12 cellular contexts compared by ENCODE assay signal in genomic region chr6:56649053-56649769, GRCh38. TPM values are rescaled to one million over a fixed set of nuclear protein-coding genes. Genes with fewer than 3 reads are reported as not detected.
A peak's percentile ranks its signal among the peaks of the same experiment; 100 is the strongest.
DNase-seq lines count a peak whose midpoint lies in the region; ATAC-seq and TF ChIP-seq lines count a peak whose summit lies in the region.
"Had no signal": no experiment of that assay in that cellular context is flagged by ENCODE, and none has a peak within 500 bp of the region (broad histone marks: within the 10 kb centered on the region; RNA-seq: fewer than 3 reads in every experiment).

No MANE protein-coding gene starts in this region.

- no peak overlapping the region for H3K4me3 ChIP-seq in ascending aorta
- H3K4me3 ChIP-seq: lower lobe of right lung had no signal

- no peak overlapping the region for H3K27ac ChIP-seq in ascending aorta
- H3K27ac ChIP-seq: lower lobe of right lung had no signal

- H3K9me3 ChIP-seq in ascending aorta, result no peaks in the 10 kb centered on the region
- H3K9me3 ChIP-seq: lower lobe of right lung had no signal

- H3K9me3 Mint-ChIP-seq in glutamatergic neuron (ENCODE audit: unreplicated experiment), result peaks cover 5% of the 10 kb centered on the region

- H3K4me1 ChIP-seq in ascending aorta, result peaks cover 4 to 21% of the 10 kb centered on the region in 2 donors

- H3K4me1 Mint-ChIP-seq in glutamatergic neuron (ENCODE audit: low read depth, unreplicated experiment), result peaks cover 15% of the 10 kb centered on the region

- TF ChIP-seq CTCF in glutamatergic neuron (IDR thresholded peaks at IDR 0.05; ENCODE audit: partially characterized antibody, unreplicated experiment), result no peak
- TF ChIP-seq CTCF in ascending aorta (IDR thresholded peaks at IDR 0.05), result no peak

- DNase-seq in DMS53 (lab: John Stamatoyannopoulos, UW) (peak; percentile 79), NCI-H1105 (lab: John Stamatoyannopoulos, UW) (peak; percentile 78), SHP77 treated with DMSO at 0.1 percent for 48 hours (lab: John Stamatoyannopoulos, UW) (peak; percentile 43), glutamatergic neuron (no peak), GM19238 (ENCODE audit: insufficient read length, low spot score) (no peak), ascending aorta (ENCODE audit: low spot score in 2 of 2) (no peak)
- no peak for DNase-seq in stimulated activated CD4-positive, alpha-beta T cell treated with anti-CD3 and anti-CD28 coated beads, Interleukin-2, amount 100 ng/mL, for 24 hours
- DNase-seq: aorta, foreskin melanocyte, lower lobe of right lung, NCI-H1436 had no signal

- no peak for ATAC-seq in GM18868 (IDR thresholded peaks at IDR 0.05; ENCODE audit: unreplicated experiment)

- peak overlapping the region; percentile 58 for H3K4me3 Mint-ChIP-seq in glutamatergic neuron (ENCODE audit: unreplicated experiment)

- H3K27me3 ChIP-seq in ascending aorta, result no peaks in the 10 kb centered on the region

- peaks cover 6% of the 10 kb centered on the region for H3K27me3 Mint-ChIP-seq in glutamatergic neuron (ENCODE audit: unreplicated experiment)

- H3K36me3 Mint-ChIP-seq in glutamatergic neuron (ENCODE audit: unreplicated experiment), result peaks cover 7% of the 10 kb centered on the region

- intact Hi-C loops in ascending aorta (cut with DNase I), result no loop called here

- H3K36me3 ChIP-seq in ascending aorta, result peaks cover 5 to 27% of the 10 kb centered on the region in 2 donors

- no peak overlapping the region for H3K27ac Mint-ChIP-seq in glutamatergic neuron (ENCODE audit: unreplicated experiment)

RNA-seq across cellular contexts. Expression of gene DST, which starts 6.5 kb away (rescaled TPM):
- total RNA-seq in glutamatergic neuron (ENCODE audit: unreplicated experiment) (981 TPM), ascending aorta (223 TPM)

Comparison
In these comparisons a context has a peak if more than half of its experiments do, and no peak if none do; other contexts are left out.
1. DNase-seq: peak in DMS53 (single experiment), NCI-H1105 (single experiment) and SHP77 treated with DMSO at 0.1 percent for 48 hours (single experiment); none in glutamatergic neuron (single experiment), GM19238 (single experiment), ascending aorta (0 of 2) and stimulated activated CD4-positive, alpha-beta T cell treated with anti-CD3 and anti-CD28 coated beads, Interleukin-2, amount 100 ng/mL, for 24 hours (0 of 2).